Comparison of ENCODE assay signal across 1 cellular context in the genomic region with DNA sequence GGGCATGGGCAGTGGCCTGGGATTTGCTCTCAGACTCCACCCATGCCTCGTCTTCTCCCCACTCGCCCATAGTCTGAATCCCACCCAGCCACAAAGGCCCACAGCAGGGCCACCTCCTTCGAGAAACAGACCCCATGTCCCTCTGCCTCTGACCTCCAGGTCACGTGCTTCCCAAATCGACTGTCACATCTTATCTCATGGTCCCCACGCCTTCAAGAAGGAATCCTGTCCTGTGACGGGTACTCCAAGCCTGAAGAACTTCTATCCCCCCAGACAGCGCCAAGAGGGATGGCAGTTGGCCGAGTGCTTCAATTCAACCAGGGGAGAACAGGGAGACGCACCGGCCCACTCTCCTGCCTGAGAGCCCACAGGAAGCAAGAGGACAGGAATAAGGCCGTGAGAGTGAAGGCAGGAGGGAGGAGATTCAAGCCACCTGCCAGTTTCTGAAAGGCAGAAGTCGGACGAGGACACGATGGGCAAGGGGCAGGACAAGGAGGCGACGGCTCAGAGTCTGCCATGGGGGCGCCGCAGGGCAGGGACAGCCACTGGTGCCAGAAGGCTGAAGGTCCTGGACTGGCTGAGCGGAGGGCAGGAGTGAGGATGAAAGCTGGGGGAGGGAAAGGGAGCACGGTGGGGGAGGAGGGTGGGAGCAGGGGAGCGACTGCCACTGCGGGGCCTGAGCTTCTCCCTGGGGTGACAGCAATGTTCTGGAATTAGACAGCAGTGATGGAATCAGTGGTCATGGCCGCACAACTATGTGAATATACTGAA.
TF ChIP-seq lines count a peak whose summit lies in the region.

No MANE protein-coding gene starts in this region.

TF ChIP-seq in GM23338, 12 proteins besides CTCF, POLR2A, EP300 and RAD21 (continued from another document):
- TF ChIP-seq, protein P1, sequence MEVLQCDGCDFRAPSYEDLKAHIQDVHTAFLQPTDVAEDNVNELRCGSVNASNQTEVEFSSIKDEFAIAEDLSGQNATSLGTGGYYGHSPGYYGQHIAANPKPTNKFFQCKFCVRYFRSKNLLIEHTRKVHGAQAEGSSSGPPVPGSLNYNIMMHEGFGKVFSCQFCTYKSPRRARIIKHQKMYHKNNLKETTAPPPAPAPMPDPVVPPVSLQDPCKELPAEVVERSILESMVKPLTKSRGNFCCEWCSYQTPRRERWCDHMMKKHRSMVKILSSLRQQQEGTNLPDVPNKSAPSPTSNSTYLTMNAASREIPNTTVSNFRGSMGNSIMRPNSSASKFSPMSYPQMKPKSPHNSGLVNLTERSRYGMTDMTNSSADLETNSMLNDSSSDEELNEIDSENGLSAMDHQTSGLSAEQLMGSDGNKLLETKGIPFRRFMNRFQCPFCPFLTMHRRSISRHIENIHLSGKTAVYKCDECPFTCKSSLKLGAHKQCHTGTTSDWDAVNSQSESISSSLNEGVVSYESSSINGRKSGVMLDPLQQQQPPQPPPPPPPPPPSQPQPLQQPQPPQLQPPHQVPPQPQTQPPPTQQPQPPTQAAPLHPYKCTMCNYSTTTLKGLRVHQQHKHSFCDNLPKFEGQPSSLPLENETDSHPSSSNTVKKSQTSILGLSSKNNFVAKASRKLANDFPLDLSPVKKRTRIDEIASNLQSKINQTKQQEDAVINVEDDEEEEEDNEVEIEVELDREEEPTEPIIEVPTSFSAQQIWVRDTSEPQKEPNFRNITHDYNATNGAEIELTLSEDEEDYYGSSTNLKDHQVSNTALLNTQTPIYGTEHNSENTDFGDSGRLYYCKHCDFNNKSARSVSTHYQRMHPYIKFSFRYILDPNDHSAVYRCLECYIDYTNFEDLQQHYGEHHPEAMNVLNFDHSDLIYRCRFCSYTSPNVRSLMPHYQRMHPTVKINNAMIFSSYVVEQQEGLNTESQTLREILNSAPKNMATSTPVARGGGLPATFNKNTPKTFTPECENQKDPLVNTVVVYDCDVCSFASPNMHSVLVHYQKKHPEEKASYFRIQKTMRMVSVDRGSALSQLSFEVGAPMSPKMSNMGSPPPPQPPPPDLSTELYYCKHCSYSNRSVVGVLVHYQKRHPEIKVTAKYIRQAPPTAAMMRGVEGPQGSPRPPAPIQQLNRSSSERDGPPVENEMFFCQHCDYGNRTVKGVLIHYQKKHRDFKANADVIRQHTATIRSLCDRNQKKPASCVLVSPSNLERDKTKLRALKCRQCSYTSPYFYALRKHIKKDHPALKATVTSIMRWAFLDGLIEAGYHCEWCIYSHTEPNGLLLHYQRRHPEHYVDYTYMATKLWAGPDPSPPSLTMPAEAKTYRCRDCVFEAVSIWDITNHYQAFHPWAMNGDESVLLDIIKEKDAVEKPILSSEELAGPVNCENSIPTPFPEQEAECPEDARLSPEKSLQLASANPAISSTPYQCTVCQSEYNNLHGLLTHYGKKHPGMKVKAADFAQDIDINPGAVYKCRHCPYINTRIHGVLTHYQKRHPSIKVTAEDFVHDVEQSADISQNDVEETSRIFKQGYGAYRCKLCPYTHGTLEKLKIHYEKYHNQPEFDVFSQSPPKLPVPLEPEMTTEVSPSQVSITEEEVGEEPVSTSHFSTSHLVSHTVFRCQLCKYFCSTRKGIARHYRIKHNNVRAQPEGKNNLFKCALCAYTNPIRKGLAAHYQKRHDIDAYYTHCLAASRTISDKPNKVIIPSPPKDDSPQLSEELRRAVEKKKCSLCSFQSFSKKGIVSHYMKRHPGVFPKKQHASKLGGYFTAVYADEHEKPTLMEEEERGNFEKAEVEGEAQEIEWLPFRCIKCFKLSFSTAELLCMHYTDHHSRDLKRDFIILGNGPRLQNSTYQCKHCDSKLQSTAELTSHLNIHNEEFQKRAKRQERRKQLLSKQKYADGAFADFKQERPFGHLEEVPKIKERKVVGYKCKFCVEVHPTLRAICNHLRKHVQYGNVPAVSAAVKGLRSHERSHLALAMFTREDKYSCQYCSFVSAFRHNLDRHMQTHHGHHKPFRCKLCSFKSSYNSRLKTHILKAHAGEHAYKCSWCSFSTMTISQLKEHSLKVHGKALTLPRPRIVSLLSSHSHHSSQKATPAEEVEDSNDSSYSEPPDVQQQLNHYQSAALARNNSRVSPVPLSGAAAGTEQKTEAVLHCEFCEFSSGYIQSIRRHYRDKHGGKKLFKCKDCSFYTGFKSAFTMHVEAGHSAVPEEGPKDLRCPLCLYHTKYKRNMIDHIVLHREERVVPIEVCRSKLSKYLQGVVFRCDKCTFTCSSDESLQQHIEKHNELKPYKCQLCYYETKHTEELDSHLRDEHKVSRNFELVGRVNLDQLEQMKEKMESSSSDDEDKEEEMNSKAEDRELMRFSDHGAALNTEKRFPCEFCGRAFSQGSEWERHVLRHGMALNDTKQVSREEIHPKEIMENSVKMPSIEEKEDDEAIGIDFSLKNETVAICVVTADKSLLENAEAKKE (CRISPR knock-in tag; IDR thresholded peaks at IDR 0.05): no peak
